In the genomic region with DNA sequence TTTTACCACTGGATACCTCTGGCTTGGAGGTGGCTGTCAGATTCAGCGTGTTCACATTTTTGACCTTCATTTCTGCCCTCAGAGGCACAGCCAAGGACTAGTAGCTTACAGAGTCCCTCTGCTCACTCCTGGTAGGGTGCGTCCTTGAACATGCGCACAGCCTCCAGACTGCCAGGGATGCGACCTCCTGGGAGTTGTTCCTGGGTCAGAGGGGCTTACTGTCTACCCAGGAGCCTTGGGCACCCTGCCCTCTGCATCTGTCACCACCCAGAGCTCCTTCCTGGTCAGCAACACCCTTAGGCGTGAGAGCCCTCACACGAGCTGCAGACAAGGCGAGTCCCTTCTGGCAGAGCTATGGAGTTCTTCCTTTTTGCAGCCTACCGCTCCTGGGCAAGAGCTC, we compare ENCODE assay signal across 11 cellular contexts. TPM values are rescaled to one million over a fixed set of nuclear protein-coding genes. Genes with fewer than 3 reads are reported as not detected.
DNase-seq lines count a peak whose midpoint lies in the region; ATAC-seq and TF ChIP-seq lines count a peak whose summit lies in the region.
"Had no signal": no experiment of that assay in that cellular context is flagged by ENCODE, and none has a peak within 500 bp of the region (broad histone marks: within the 10 kb centered on the region; RNA-seq: fewer than 3 reads in every experiment).

No MANE protein-coding gene starts in this region.

- H3K4me1 ChIP-seq in SK-N-SH (ENCODE audit: control insufficient read depth in 1 of 2, insufficient read depth in 2 of 2, low read depth in 1 of 2, low read length in 1 of 2) (peaks cover 8 to 19% of the 10 kb centered on the region in 2 experiments; a peak in 3 of 4 replicates), Panc1 (ENCODE audit: control insufficient read depth, insufficient read depth, low read length) (peaks cover 14% of the 10 kb centered on the region)

- 91% methylated on average over 8 of the region's 8 CpGs for WGBS in SK-N-SH (ENCODE audit: low lambda C conversion rate)

- peaks cover 34% of the 10 kb centered on the region for H4K20me1 ChIP-seq in SK-N-SH (ENCODE audit: insufficient read depth)

- TF ChIP-seq CTCF in SK-N-SH (IDR thresholded peaks at IDR 0.05) (no peak), Panc1 (IDR thresholded peaks at IDR 0.05) (no peak), fibroblast of the aortic adventitia (IDR thresholded peaks at IDR 0.05; ENCODE audit: insufficient read depth, low read length) (no peak)

- intact Hi-C loops in Panc1 (cut with micrococcal nuclease; ENCODE audit: unreplicated experiment), result no loop called here
- intact Hi-C loops in sciatic nerve (cut with DNase I), result no loop called here

- no peak for TF ChIP-seq RAD21 in SK-N-SH (IDR thresholded peaks at IDR 0.05; ENCODE audit: low read length)

- BruUV-seq in Panc1 (replicated peaks; lab: Mats Ljungman, UMichigan), result no TSS peak

- H3F3A ChIP-seq in SK-N-SH (replicated peaks; ENCODE audit: insufficient read depth), result peaks cover 5% of the 10 kb centered on the region

- no peak for TF ChIP-seq EP300 in SK-N-SH (IDR thresholded peaks at IDR 0.05; ENCODE audit: borderline replicate concordance in 1 of 2, low read depth in 1 of 2, low read length in 1 of 2)

- no peak overlapping the region for H3K9ac ChIP-seq in SK-N-SH

- no peak overlapping the region for H2AFZ ChIP-seq in SK-N-SH (ENCODE audit: low read depth)

- no peaks in the 10 kb centered on the region for H3K27me3 ChIP-seq in SK-N-SH (ENCODE audit: insufficient read depth)
- no peaks in the 10 kb centered on the region for H3K27me3 ChIP-seq in Panc1 (ENCODE audit: control insufficient read depth, insufficient read depth, low read length)

- POLR2A ChIA-PET in SK-N-SH (lab: Yijun Ruan, JAX), result no interaction called here
- POLR2A ChIA-PET in Panc1 (lab: Charles Lee), result no interaction called here

- H3K4me2 ChIP-seq in SK-N-SH, result peak overlapping the region; percentile 91

- in situ Hi-C loops in Panc1 (cut with HindIII; ENCODE audit: low pct_unique_long_range_greater_than_20kb, low sequenced_read_pairs), result no loop called here

- H3K79me2 ChIP-seq in SK-N-SH (ENCODE audit: insufficient read depth), result peaks cover 69% of the 10 kb centered on the region

- no peaks in the 10 kb centered on the region for H3K9me2 ChIP-seq in SK-N-SH

- peaks cover 4 to 23% of the 10 kb centered on the region in 2 experiments for H3K36me3 ChIP-seq in SK-N-SH (replicated peaks in 1 of 2; ENCODE audit: control insufficient read depth in 1 of 2, insufficient read depth in 2 of 2, low read length in 1 of 2)
- H3K36me3 ChIP-seq in Panc1 (ENCODE audit: control insufficient read depth, insufficient read depth, low read length), result peaks cover 5% of the 10 kb centered on the region; the same call in 1 of the 2 replicates

- CTCF ChIA-PET in SK-N-SH (lab: Yijun Ruan, JAX) (interaction anchor here (1.2 to 15.3 kb wide), 5 partner anchors 9 to 368 kb away, joined by 3 to 334 read pairs (median 5); partner anchors contain the start of gene UBE2G2), Panc1 (lab: Charles Lee) (no interaction called here)

- H3K27ac ChIP-seq in SK-N-SH (ENCODE audit: low read depth in 2 of 2, low read length in 1 of 2), result no peak overlapping the region
- peak overlapping the region; percentile 80 for H3K27ac ChIP-seq in Panc1 (ENCODE audit: low read length)
- H3K27ac ChIP-seq: 22Rv1 had no signal

- no peak for ATAC-seq in SK-N-SH treated with all-trans-retinoic acid at 6 μM for 48 hours
- ATAC-seq in Panc1, result no peak
- ATAC-seq in sciatic nerve, result no peak

- H3K9me3 ChIP-seq in SK-N-SH, result no peaks in the 10 kb centered on the region
- no peaks in the 10 kb centered on the region for H3K9me3 ChIP-seq in Panc1 (ENCODE audit: control insufficient read depth, insufficient read depth, low read depth, low read length)

- H3K4me3 ChIP-seq in SK-N-SH (ENCODE audit: low read depth in 2 of 2, low read length in 1 of 2) (no peak overlapping the region), Panc1 (ENCODE audit: low read depth in 2 of 2, low read length in 2 of 2) (peak overlapping the region; percentile 77 to 84; a peak in 3 of 4 replicates), fibroblast of the aortic adventitia (ENCODE audit: low read depth, low read length) (peak overlapping the region; percentile 22)

- DNase-seq in SK-N-SH, result no peak
- no peak for DNase-seq in Panc1 (ENCODE audit: low read depth, low spot score)
- DNase-seq in fibroblast of the aortic adventitia (ENCODE audit: low read depth), result no peak
- DNase-seq in sciatic nerve (ENCODE audit: low spot score), result peak; percentile 55
- no peak for DNase-seq in EL
- DNase-seq in cortex of kidney (lab: John Stamatoyannopoulos, UW), result no peak
- DNase-seq in NCI-H1436 treated with DMSO at 0.1 percent for 48 hours (lab: John Stamatoyannopoulos, UW), result no peak
- DNase-seq: amygdala, NCI-H446 had no signal

TF ChIP-seq in SK-N-SH, 30 proteins besides CTCF, POLR2A, EP300 and RAD21 (continues in another document):
- TF ChIP-seq MEF2A (IDR thresholded peaks at IDR 0.05; ENCODE audit: borderline replicate concordance, low read depth) (no peak), MXI1 (IDR thresholded peaks at IDR 0.05; ENCODE audit: low read depth, low read length) (no peak), GATA2 (CRISPR knock-in tag; IDR thresholded peaks at IDR 0.05) (no peak), ELF1 (IDR thresholded peaks at IDR 0.05) (no peak), FOSL2 (IDR thresholded peaks at IDR 0.05; ENCODE audit: borderline replicate concordance, low read depth) (no peak), EZH2phosphoT487 (IDR thresholded peaks at IDR 0.05; ENCODE audit: borderline replicate concordance, low read depth) (no peak), TEAD4 (IDR thresholded peaks at IDR 0.05; ENCODE audit: borderline replicate concordance, insufficient read depth) (no peak), TCF12 (IDR thresholded peaks at IDR 0.05) (no peak)
- TF ChIP-seq, protein P1, sequence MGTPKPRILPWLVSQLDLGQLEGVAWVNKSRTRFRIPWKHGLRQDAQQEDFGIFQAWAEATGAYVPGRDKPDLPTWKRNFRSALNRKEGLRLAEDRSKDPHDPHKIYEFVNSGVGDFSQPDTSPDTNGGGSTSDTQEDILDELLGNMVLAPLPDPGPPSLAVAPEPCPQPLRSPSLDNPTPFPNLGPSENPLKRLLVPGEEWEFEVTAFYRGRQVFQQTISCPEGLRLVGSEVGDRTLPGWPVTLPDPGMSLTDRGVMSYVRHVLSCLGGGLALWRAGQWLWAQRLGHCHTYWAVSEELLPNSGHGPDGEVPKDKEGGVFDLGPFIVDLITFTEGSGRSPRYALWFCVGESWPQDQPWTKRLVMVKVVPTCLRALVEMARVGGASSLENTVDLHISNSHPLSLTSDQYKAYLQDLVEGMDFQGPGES (IDR thresholded peaks at IDR 0.05; ENCODE audit: low read depth, low read length), result no peak

TF ChIP-seq in SK-N-SH treated with all-trans-retinoic acid at 6 μM for 48 hours, 23 proteins besides CTCF, POLR2A, EP300 and RAD21 (continues in another document):
- TF ChIP-seq ZC3H10 (CRISPR knock-in tag; IDR thresholded peaks at IDR 0.05), result no peak
- no peak for TF ChIP-seq TSHZ2 (CRISPR knock-in tag; IDR thresholded peaks at IDR 0.05)
- TF ChIP-seq SNAI2 (CRISPR knock-in tag; IDR thresholded peaks at IDR 0.05), result no peak
- TF ChIP-seq GLIS3 (CRISPR knock-in tag; IDR thresholded peaks at IDR 0.05), result no peak
- TF ChIP-seq OSR1 (CRISPR knock-in tag; IDR thresholded peaks at IDR 0.05), result no peak
- no peak for TF ChIP-seq ARNTL (CRISPR knock-in tag; IDR thresholded peaks at IDR 0.05; ENCODE audit: borderline replicate concordance, low read depth)

RNA-seq across cellular contexts. Expression of gene SLX9, which starts 1.7 kb away (rescaled TPM):
- polyA plus RNA-seq in SK-N-SH (2012; rRNA removed), result 27.1 and 42.9 TPM in 2 replicates
- polyA plus RNA-seq in SK-N-SH (2012; cell fraction: cytosol; rRNA removed), result 26.2 and 31.9 TPM in 2 replicates
- 27.3 and 39.5 TPM in 2 replicates for polyA plus RNA-seq in SK-N-SH (2012; cell fraction: nucleus; rRNA removed)
- total RNA-seq in Panc1 (2021; ENCODE audit: unreplicated experiment) (50.9 TPM), fibroblast of the aortic adventitia (ENCODE audit: low replicate concordance) (6.0 and 7.4 TPM in 2 replicates), sciatic nerve (17.1 TPM)
- polyA plus RNA-seq in Panc1 (2012; ENCODE audit: insufficient read length), result 59.8 TPM

RNA-seq across cellular contexts. Expression of gene ITGB2, which starts 20.9 kb away (rescaled TPM):
- 0.67 and 0.77 TPM in 2 replicates for polyA plus RNA-seq in SK-N-SH (2012; rRNA removed)
- 0.32 and 0.75 TPM in 2 replicates for polyA plus RNA-seq in SK-N-SH (2012; cell fraction: cytosol; rRNA removed)
- polyA plus RNA-seq in SK-N-SH (2012; cell fraction: nucleus; rRNA removed), result 2.0 TPM in 2 replicates
- total RNA-seq in Panc1 (2021; ENCODE audit: unreplicated experiment) (3.0 TPM), fibroblast of the aortic adventitia (ENCODE audit: low replicate concordance) (0.09 TPM in 1 of 2 replicates, not detected in the other), sciatic nerve (56.7 TPM)
- 3.4 TPM for polyA plus RNA-seq in Panc1 (2012; ENCODE audit: insufficient read length)

Comparison
In these comparisons a context has a peak if more than half of its experiments do, and no peak if none do; other contexts are left out.
1. H3K4me3 ChIP-seq: peak in Panc1 (2 of 2) and fibroblast of the aortic adventitia (single experiment); none in SK-N-SH (0 of 2).
2. RNA of gene ITGB2, which starts 20.9 kb away (total RNA-seq): 56.7 TPM in sciatic nerve (single experiment); 3.0 TPM in Panc1 (single experiment) and 0.09 TPM in fibroblast of the aortic adventitia; every median in the first group is over 10 times any median in the second.